ENCODE assay signal across 8 cellular contexts in genomic region chr19:37506387-37507166, GRCh38. TPM values are rescaled to one million over a fixed set of nuclear protein-coding genes. Genes with fewer than 3 reads are reported as not detected.
DNase-seq lines count a peak whose midpoint lies in the region; ATAC-seq and TF ChIP-seq lines count a peak whose summit lies in the region.

Gene ZNF793 (plus strand): TSS chr19:37506939. CDS start chr19:37523440, 16,501 bp downstream.

- H3K27me3 ChIP-seq in Peyer's patch (no peaks in the 10 kb centered on the region), subcutaneous abdominal adipose tissue (ENCODE audit: control insufficient read depth in 5 of 5, insufficient read depth in 4 of 5, low read length in 5 of 5) (no peaks in the 10 kb centered on the region)

- no peak for TF ChIP-seq CTCF in Peyer's patch (IDR thresholded peaks at IDR 0.05)

- H3K9ac ChIP-seq in subcutaneous abdominal adipose tissue (ENCODE audit: low read length in 5 of 5) = peak within 1 kb of the TSS; percentile 4 to 76 (median 60)

- intact Hi-C loops in Right ventricle myocardium inferior (cut with DNase I) = loop anchor here (2.0 kb wide), 1 partner anchor 40 kb away; the partner anchor contains the start of gene ZNF569

- H3K4me1 ChIP-seq in Peyer's patch (no peaks in the 10 kb centered on the region), subcutaneous abdominal adipose tissue (ENCODE audit: control insufficient read depth in 5 of 5, insufficient read depth in 5 of 5, low read length in 5 of 5) (peaks cover 0 to 14% (median 4%) of the 10 kb centered on the region in 5 donors)

- H3K36me3 ChIP-seq in Peyer's patch (no peaks in the 10 kb centered on the region), subcutaneous abdominal adipose tissue (ENCODE audit: control insufficient read depth in 5 of 5, insufficient read depth in 5 of 5, low read length in 5 of 5) (no peaks in the 10 kb centered on the region)

- DNase-seq in Daoy (ENCODE audit: low read depth) (peak; percentile 88), Peyer's patch (peak; percentile 78 to 91 (median 80)), Right ventricle myocardium inferior (ENCODE audit: missing footprints) (peak; percentile 84), occipital lobe (lab: John Stamatoyannopoulos, UW) (peak; percentile 79)
- DNase-seq in activated naive CD4-positive, alpha-beta T cell (lab: John Stamatoyannopoulos, UW) = peak; percentile 26 to 65 (median 47)

- peak within 1 kb of the TSS; percentile 84 to 92 (median 87) for H3K27ac ChIP-seq in Peyer's patch
- H3K27ac ChIP-seq in subcutaneous abdominal adipose tissue (ENCODE audit: low read depth, low read length) = peak within 1 kb of the TSS; percentile 61

- peak; percentile 64 for ATAC-seq in HG03060 (IDR thresholded peaks at IDR 0.05; ENCODE audit: low read depth, unreplicated experiment)
- peak; percentile 92 for ATAC-seq in Right ventricle myocardium inferior
- no peak for ATAC-seq in HG02610 (IDR thresholded peaks at IDR 0.05; ENCODE audit: unreplicated experiment)

- H3K4me3 ChIP-seq in Peyer's patch (peak within 1 kb of the TSS; percentile 56 to 65 (median 64)), subcutaneous abdominal adipose tissue (ENCODE audit: low read depth in 1 of 5, low read length in 5 of 5) (peak within 1 kb of the TSS; percentile 77 to 93 (median 82))

- H3K9me3 ChIP-seq in Peyer's patch (peaks cover 0 to 5% (median 2%) of the 10 kb centered on the region in 4 donors), subcutaneous abdominal adipose tissue (ENCODE audit: control insufficient read depth in 5 of 5, low read length in 5 of 5) (peaks cover 19 to 52% (median 48%) of the 10 kb centered on the region in 5 donors)

- no peak for TF ChIP-seq POLR2A in Peyer's patch (IDR thresholded peaks at IDR 0.05)

RNA-seq across cellular contexts. Expression of gene ZNF793, which starts in this region (rescaled TPM):
- 3.1 and 4.5 TPM in 2 replicates for total RNA-seq in Daoy (2014; rRNA removed; shearing (Covaris generic))
- total RNA-seq in Peyer's patch (10 to 100 TPM in 1 of 4 donors, 1 to 10 TPM in 3; 1.6 to 15.7 (median 5.0) TPM), Right ventricle myocardium inferior (5.4 TPM), occipital lobe (51.3 TPM)
